In the genomic region with DNA sequence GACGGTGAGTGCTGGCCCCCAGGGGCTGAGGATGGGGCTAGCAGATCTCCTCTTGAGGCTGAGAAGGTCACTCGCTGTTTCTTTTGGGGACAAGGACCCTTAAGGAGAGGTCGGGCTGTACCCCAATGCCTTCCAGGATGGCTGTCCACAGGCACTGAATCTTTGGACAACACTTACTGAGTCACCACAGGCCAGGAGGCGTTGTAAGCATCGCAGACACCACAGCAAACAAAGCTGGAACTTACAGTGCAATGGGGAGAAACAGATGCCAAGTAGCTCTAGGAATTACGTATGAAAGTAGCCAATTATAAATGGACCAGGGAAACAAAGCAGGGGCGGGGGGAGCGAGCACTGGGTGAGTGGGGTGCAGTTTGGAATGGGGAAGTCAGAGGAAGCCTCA, we compare ENCODE assay signal across 1 cellular context.
A peak's percentile ranks its signal among the peaks of the same experiment; 100 is the strongest.
TF ChIP-seq lines count a peak whose summit lies in the region.

No MANE protein-coding gene starts in this region.

TF ChIP-seq in A549, 52 proteins besides CTCF, POLR2A, EP300 and RAD21 (continued from another document):
- TF ChIP-seq, protein P1, sequence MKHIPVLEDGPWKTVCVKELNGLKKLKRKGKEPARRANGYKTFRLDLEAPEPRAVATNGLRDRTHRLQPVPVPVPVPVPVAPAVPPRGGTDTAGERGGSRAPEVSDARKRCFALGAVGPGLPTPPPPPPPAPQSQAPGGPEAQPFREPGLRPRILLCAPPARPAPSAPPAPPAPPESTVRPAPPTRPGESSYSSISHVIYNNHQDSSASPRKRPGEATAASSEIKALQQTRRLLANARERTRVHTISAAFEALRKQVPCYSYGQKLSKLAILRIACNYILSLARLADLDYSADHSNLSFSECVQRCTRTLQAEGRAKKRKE (CRISPR knock-in tag; IDR thresholded peaks at IDR 0.05; ENCODE audit: low read depth), result 0 out of 2 replicates have a peak, but pooled peaks have one; percentile 45
- TF ChIP-seq HDAC2 (IDR thresholded peaks at IDR 0.05), result no peak
- no peak for TF ChIP-seq CEBPB (IDR thresholded peaks at IDR 0.05)
- TF ChIP-seq RARB (CRISPR knock-in tag; IDR thresholded peaks at IDR 0.05), result no peak
- TF ChIP-seq MAZ (IDR thresholded peaks at IDR 0.05; ENCODE audit: borderline replicate concordance, low read depth, low read length), result no peak
- no peak for TF ChIP-seq EHF (CRISPR knock-in tag; IDR thresholded peaks at IDR 0.05)
- no peak for TF ChIP-seq FOXS1 (CRISPR knock-in tag; IDR thresholded peaks at IDR 0.05)
- TF ChIP-seq BCL3 (IDR thresholded peaks at IDR 0.05), result no peak
- no peak for TF ChIP-seq ZSCAN20 (CRISPR knock-in tag; IDR thresholded peaks at IDR 0.05)
- TF ChIP-seq NR3C1 (IDR thresholded peaks at IDR 0.05), result no peak
- TF ChIP-seq, protein P2, sequence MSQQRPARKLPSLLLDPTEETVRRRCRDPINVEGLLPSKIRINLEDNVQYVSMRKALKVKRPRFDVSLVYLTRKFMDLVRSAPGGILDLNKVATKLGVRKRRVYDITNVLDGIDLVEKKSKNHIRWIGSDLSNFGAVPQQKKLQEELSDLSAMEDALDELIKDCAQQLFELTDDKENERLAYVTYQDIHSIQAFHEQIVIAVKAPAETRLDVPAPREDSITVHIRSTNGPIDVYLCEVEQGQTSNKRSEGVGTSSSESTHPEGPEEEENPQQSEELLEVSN (IDR thresholded peaks at IDR 0.05; ENCODE audit: borderline replicate concordance, low read depth), result no peak
- no peak for TF ChIP-seq RFX5 (IDR thresholded peaks at IDR 0.05)
- no peak for TF ChIP-seq CHD4 (IDR thresholded peaks at IDR 0.05; ENCODE audit: borderline replicate concordance)
- no peak for TF ChIP-seq ZNF302 (CRISPR knock-in tag; IDR thresholded peaks at IDR 0.05)
- TF ChIP-seq, protein P3, sequence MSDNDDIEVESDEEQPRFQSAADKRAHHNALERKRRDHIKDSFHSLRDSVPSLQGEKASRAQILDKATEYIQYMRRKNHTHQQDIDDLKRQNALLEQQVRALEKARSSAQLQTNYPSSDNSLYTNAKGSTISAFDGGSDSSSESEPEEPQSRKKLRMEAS (IDR thresholded peaks at IDR 0.05), result peak; percentile 15; the same call in 1 of the 2 replicates
- TF ChIP-seq, protein P4, sequence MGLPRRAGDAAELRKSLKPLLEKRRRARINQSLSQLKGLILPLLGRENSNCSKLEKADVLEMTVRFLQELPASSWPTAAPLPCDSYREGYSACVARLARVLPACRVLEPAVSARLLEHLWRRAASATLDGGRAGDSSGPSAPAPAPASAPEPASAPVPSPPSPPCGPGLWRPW (IDR thresholded peaks at IDR 0.05), result no peak
